Comparison of ENCODE assay signal across 10 cellular contexts in the genomic region with DNA sequence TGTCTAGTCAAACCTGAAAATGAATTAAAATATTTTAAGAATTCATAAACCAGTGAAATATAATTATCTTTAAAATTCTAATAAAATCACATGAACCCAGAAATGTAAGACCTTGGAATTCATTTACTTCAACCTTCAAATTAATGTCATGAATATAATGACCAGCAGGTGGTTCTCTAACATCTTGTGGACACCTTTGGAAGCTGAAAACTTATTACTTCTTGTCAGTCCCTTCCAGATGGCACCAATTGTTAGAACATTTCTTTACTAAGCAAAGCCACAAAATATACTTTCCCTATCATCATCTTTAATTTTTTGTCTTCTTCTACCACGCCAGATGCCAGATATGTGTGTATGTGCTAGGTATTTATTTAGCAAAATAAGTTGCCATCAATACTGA.
DNase-seq lines count a peak whose midpoint lies in the region; ATAC-seq and TF ChIP-seq lines count a peak whose summit lies in the region.
"Had no signal": no experiment of that assay in that cellular context is flagged by ENCODE, and none has a peak within 500 bp of the region (broad histone marks: within the 10 kb centered on the region; RNA-seq: fewer than 3 reads in every experiment).

No MANE protein-coding gene starts in this region.

- no peaks in the 10 kb centered on the region for H3K9me3 Mint-ChIP-seq in osteocyte (ENCODE audit: unreplicated experiment)
- H3K9me3 Mint-ChIP-seq: stimulated activated naive CD8-positive, alpha-beta T cell treated with anti-CD3 and anti-CD28 coated beads, Interleukin-15, Interleukin-2, amounts not matched to agents 100 ng/mL and 50 ng/mL, for 24 hours had no signal

- H4K20me1 ChIP-seq in DND-41 (ENCODE audit: insufficient read depth, low read length) = no peaks in the 10 kb centered on the region
- no peaks in the 10 kb centered on the region for H4K20me1 ChIP-seq in KMS-11 (ENCODE audit: insufficient read depth)

- ATAC-seq in DND-41 (ENCODE audit: insufficient read depth, low read depth) = no peak; the same call in 2 of the 3 replicates
- no peak for ATAC-seq in HG03095 (IDR thresholded peaks at IDR 0.05; ENCODE audit: unreplicated experiment)

- H2AFZ ChIP-seq in DND-41 (ENCODE audit: low read depth, low read length) = no peak overlapping the region
- no peak overlapping the region for H2AFZ ChIP-seq in KMS-11 (ENCODE audit: low read depth)

- H3K27me3 ChIP-seq in DND-41 (ENCODE audit: insufficient read depth, low read length, poor library complexity) (peaks cover 5% of the 10 kb centered on the region), KMS-11 (ENCODE audit: insufficient read depth, low read depth) (no peaks in the 10 kb centered on the region)

- H3K36me3 Mint-ChIP-seq in osteocyte (ENCODE audit: unreplicated experiment) = no peaks in the 10 kb centered on the region

- H3K79me2 ChIP-seq in DND-41 (ENCODE audit: insufficient read depth, low read length) = no peaks in the 10 kb centered on the region
- H3K79me2 ChIP-seq in KMS-11 (ENCODE audit: insufficient read depth, low read depth) = no peaks in the 10 kb centered on the region

- DNase-seq in DND-41 = no peak
- peak; percentile 31 for DNase-seq in dermis blood vessel endothelial cell
- DNase-seq in osteocyte (ENCODE audit: extremely low spot score, unreplicated experiment) = no peak
- DNase-seq in NCI-H1417 treated with DMSO at 0.1 percent for 48 hours (lab: John Stamatoyannopoulos, UW) = no peak
- DNase-seq in effector CD4-positive, alpha-beta T cell = no peak
- DNase-seq in activated CD4-positive, alpha-beta T cell treated with anti-CD3 and anti-CD28 coated beads for 1 hour = no peak

- no peak overlapping the region for H3K4me2 ChIP-seq in DND-41 (ENCODE audit: insufficient read depth, low read length)
- no peak overlapping the region for H3K4me2 ChIP-seq in KMS-11

- no peaks in the 10 kb centered on the region for H3K27me3 Mint-ChIP-seq in osteocyte (ENCODE audit: unreplicated experiment)

- no peaks in the 10 kb centered on the region for H3K9me3 ChIP-seq in DND-41 (ENCODE audit: insufficient read depth, low read length, severe bottlenecking)

- H3K9ac ChIP-seq in DND-41 (ENCODE audit: low read depth, low read length) (no peak overlapping the region), KMS-11 (no peak overlapping the region)

- no peak overlapping the region for H3K27ac Mint-ChIP-seq in osteocyte (ENCODE audit: unreplicated experiment)
- H3K27ac Mint-ChIP-seq: stimulated activated naive CD8-positive, alpha-beta T cell treated with anti-CD3 and anti-CD28 coated beads, Interleukin-15, Interleukin-2, amounts not matched to agents 100 ng/mL and 50 ng/mL, for 24 hours had no signal

- H3K4me3 ChIP-seq in DND-41 (ENCODE audit: low read depth in 1 of 2, low read length in 2 of 2) = no peak overlapping the region
- no peak overlapping the region for H3K4me3 ChIP-seq in KMS-11 (IDR thresholded peaks at IDR 0.05; ENCODE audit: insufficient read depth, low read depth, low read length)
- H3K4me3 ChIP-seq: coronary artery had no signal

- H3K27ac ChIP-seq in DND-41 (ENCODE audit: low read length) = no peak overlapping the region
- H3K27ac ChIP-seq in KMS-11 = no peak overlapping the region
- H3K27ac ChIP-seq: coronary artery had no signal

- no peak overlapping the region for H3K4me3 Mint-ChIP-seq in osteocyte (ENCODE audit: unreplicated experiment)
- H3K4me3 Mint-ChIP-seq: stimulated activated naive CD8-positive, alpha-beta T cell treated with anti-CD3 and anti-CD28 coated beads, Interleukin-15, Interleukin-2, amounts not matched to agents 100 ng/mL and 50 ng/mL, for 24 hours had no signal

- no peaks in the 10 kb centered on the region for H3K4me1 Mint-ChIP-seq in osteocyte (ENCODE audit: unreplicated experiment)

- TF ChIP-seq CTCF in DND-41 (IDR thresholded peaks at IDR 0.05; ENCODE audit: borderline replicate concordance, extremely low read depth, low read length, poor library complexity, severe bottlenecking) (peak; percentile 17), KMS-11 (conservative IDR thresholded peaks at IDR 0.05; ENCODE audit: low read depth, low read length) (peak; percentile 64), osteocyte (IDR thresholded peaks at IDR 0.05) (peak; percentile 41)

- H3K4me1 ChIP-seq in DND-41 (ENCODE audit: insufficient read depth, low read length) (no peaks in the 10 kb centered on the region), KMS-11 (ENCODE audit: low read depth, poor library complexity, severe bottlenecking) (no peaks in the 10 kb centered on the region)

- H3K36me3 ChIP-seq in DND-41 (ENCODE audit: insufficient read depth, low read length) (no peaks in the 10 kb centered on the region), KMS-11 (ENCODE audit: insufficient read depth) (no peaks in the 10 kb centered on the region; the same call in 1 of the 2 replicates)
